In genomic region chr1:35556494-35557117, GRCh38 we compare ENCODE assay signal across 8 cellular contexts. TPM values are rescaled to one million over a fixed set of nuclear protein-coding genes. Genes with fewer than 3 reads are reported as not detected.
DNase-seq lines count a peak whose midpoint lies in the region; ATAC-seq, FAIRE-seq and TF ChIP-seq lines count a peak whose summit lies in the region.

No MANE protein-coding gene starts in this region.

- ATAC-seq in HG02938 (IDR thresholded peaks at IDR 0.05; ENCODE audit: unreplicated experiment) (peak; percentile 13), HG02798 (IDR thresholded peaks at IDR 0.05; ENCODE audit: poor library complexity, unreplicated experiment) (no peak)

- peak overlapping the region; percentile 88 for H3K9ac ChIP-seq in keratinocyte (ENCODE audit: control insufficient read depth, extremely low read depth, insufficient read depth, low read length)

- peak overlapping the region; percentile 96 for H2AFZ ChIP-seq in keratinocyte (ENCODE audit: control insufficient read depth, low read length)

- POLR2A ChIA-PET in HEK293T (lab: Yijun Ruan, JAX): interaction anchor here (0.9 to 2.2 kb wide), 8 partner anchors 9 to 213 kb away, joined by 3 to 11 read pairs (median 3); partner anchors contain the start of gene CLSPN

- H3K36me3 Mint-ChIP-seq in activated T-helper 1 cell treated with anti-CD3 and anti-CD28 coated beads, Interleukin-12 subunit alpha, Interleukin-12 subunit beta, Interleukin-2, Interleukin-4 antibody, amounts not matched to agents 30 ng/mL and 10 ng/mL and 1 ng/mL, durations not matched to agents 14 hours and 24 hours and 36 hours (ENCODE audit: low read depth): peaks cover 35% of the 10 kb centered on the region

- no peaks in the 10 kb centered on the region for H3K27me3 ChIP-seq in keratinocyte (ENCODE audit: control insufficient read depth, extremely low read depth, insufficient read depth, low read length)
- no peaks in the 10 kb centered on the region for H3K27me3 ChIP-seq in thymus (ENCODE audit: control insufficient read depth, insufficient read depth)

- 6% methylated on average over 17 of the region's 17 CpGs for WGBS in thymus

- peaks cover 61% of the 10 kb centered on the region for H3K4me1 Mint-ChIP-seq in activated T-helper 1 cell treated with anti-CD3 and anti-CD28 coated beads, Interleukin-12 subunit alpha, Interleukin-12 subunit beta, Interleukin-2, Interleukin-4 antibody, amounts not matched to agents 30 ng/mL and 10 ng/mL and 1 ng/mL, durations not matched to agents 14 hours and 24 hours and 36 hours (ENCODE audit: low read depth)

- peak overlapping the region; percentile 85 for H3K27ac ChIP-seq in keratinocyte (ENCODE audit: control insufficient read depth, insufficient read depth, low read length)
- H3K27ac ChIP-seq in thymus (ENCODE audit: low read depth): peak overlapping the region; percentile 97

- CTCF ChIA-PET in HEK293T (lab: Yijun Ruan, JAX): interaction anchor here (1.4 to 1.5 kb wide), 2 partner anchors 8 to 159 kb away, joined by 3 to 4 read pairs; no protein-coding TSS in a partner anchor

- intact Hi-C loops in activated T-helper 1 cell treated with anti-CD3 and anti-CD28 coated beads, Interleukin-12 subunit alpha, Interleukin-12 subunit beta, Interleukin-2, Interleukin-4 antibody, amounts not matched to agents 30 ng/mL and 10 ng/mL and 1 ng/mL, durations not matched to agents 14 hours and 24 hours and 36 hours (cut with micrococcal nuclease): loop anchor here (1.0 to 10.0 kb wide), 8 partner anchors 18 to 702 kb away; partner anchors contain the start of genes AGO3, PSMB2, SFPQ and SMIM12

- dilution Hi-C loops in keratinocyte (cut with MboI; ENCODE audit: extremely low pct_ligation_motif_present, low sequenced_read_pairs): no loop called here

- no peak for TF ChIP-seq CTCF in AG10803 (conservative IDR thresholded peaks at IDR 0.05; ENCODE audit: low read length)
- TF ChIP-seq CTCF in keratinocyte (optimal IDR thresholded peaks at IDR 0.05 in 1 of 3, IDR thresholded peaks at IDR 0.05 in 1 of 3, conservative IDR thresholded peaks at IDR 0.05 in 1 of 3; ENCODE audit: extremely low read depth in 1 of 3, insufficient read depth in 2 of 3, low read length in 3 of 3): no peak

- DNase-seq in AG10803 (ENCODE audit: low read depth): no peak
- DNase-seq in activated T-helper 1 cell treated with anti-CD3 and anti-CD28 coated beads, Interleukin-12 subunit alpha, Interleukin-12 subunit beta, Interleukin-2, Interleukin-4 antibody, amounts not matched to agents 30 ng/mL and 10 ng/mL and 1 ng/mL, durations not matched to agents 14 hours and 24 hours and 36 hours (ENCODE audit: low spot score): no peak
- no peak for DNase-seq in keratinocyte (ENCODE audit: low read depth, low spot score)
- no peak for DNase-seq in T1000 (lab: John Stamatoyannopoulos, UW)
- DNase-seq in HEK293T (ENCODE audit: extremely low spot score): no peak

- H3K9me3 ChIP-seq in keratinocyte (ENCODE audit: control insufficient read depth, low read depth, low read length) (no peaks in the 10 kb centered on the region), thymus (ENCODE audit: control insufficient read depth) (peaks cover 1% of the 10 kb centered on the region)

- H3K36me3 ChIP-seq in keratinocyte (ENCODE audit: control insufficient read depth in 2 of 2, extremely low read depth in 1 of 2, insufficient read depth in 2 of 2, low read length in 2 of 2): peaks cover 15 to 18% of the 10 kb centered on the region in 2 experiments
- H3K36me3 ChIP-seq in thymus (ENCODE audit: control insufficient read depth, insufficient read depth): peaks cover 19% of the 10 kb centered on the region

- H3K4me3 ChIP-seq in AG10803 (ENCODE audit: low read length): peak overlapping the region; percentile 97
- H3K4me3 ChIP-seq in keratinocyte (ENCODE audit: control insufficient read depth in 2 of 3, extremely low read depth in 1 of 3, insufficient read depth in 2 of 3, low read depth in 1 of 3, low read length in 3 of 3): peak overlapping the region; percentile 81 to 90 (median 87)
- H3K4me3 ChIP-seq in thymus (ENCODE audit: low read length): peak overlapping the region; percentile 98

- peak overlapping the region; percentile 96 for H3K4me2 ChIP-seq in keratinocyte (ENCODE audit: control insufficient read depth, extremely low read depth, insufficient read depth, low read depth, low read length)

- H3K4me3 Mint-ChIP-seq in activated T-helper 1 cell treated with anti-CD3 and anti-CD28 coated beads, Interleukin-12 subunit alpha, Interleukin-12 subunit beta, Interleukin-2, Interleukin-4 antibody, amounts not matched to agents 30 ng/mL and 10 ng/mL and 1 ng/mL, durations not matched to agents 14 hours and 24 hours and 36 hours: peak overlapping the region; percentile 98

- peaks cover 6% of the 10 kb centered on the region for H3K79me2 ChIP-seq in keratinocyte (ENCODE audit: control insufficient read depth, insufficient read depth, low read length)

- peak overlapping the region; percentile 86 for H3K27ac Mint-ChIP-seq in activated T-helper 1 cell treated with anti-CD3 and anti-CD28 coated beads, Interleukin-12 subunit alpha, Interleukin-12 subunit beta, Interleukin-2, Interleukin-4 antibody, amounts not matched to agents 30 ng/mL and 10 ng/mL and 1 ng/mL, durations not matched to agents 14 hours and 24 hours and 36 hours

- peaks cover 11% of the 10 kb centered on the region for H4K20me1 ChIP-seq in keratinocyte (ENCODE audit: control insufficient read depth, extremely low read depth, insufficient read depth, low read length)

- H3K4me1 ChIP-seq in keratinocyte (ENCODE audit: control insufficient read depth, extremely low read depth, insufficient read depth, low read length) (peaks cover 54% of the 10 kb centered on the region), thymus (ENCODE audit: control insufficient read depth, insufficient read depth, low read length) (peaks cover 16% of the 10 kb centered on the region)

- H3K9me3 Mint-ChIP-seq in activated T-helper 1 cell treated with anti-CD3 and anti-CD28 coated beads, Interleukin-12 subunit alpha, Interleukin-12 subunit beta, Interleukin-2, Interleukin-4 antibody, amounts not matched to agents 30 ng/mL and 10 ng/mL and 1 ng/mL, durations not matched to agents 14 hours and 24 hours and 36 hours: no peaks in the 10 kb centered on the region

- no peaks in the 10 kb centered on the region for H3K27me3 Mint-ChIP-seq in activated T-helper 1 cell treated with anti-CD3 and anti-CD28 coated beads, Interleukin-12 subunit alpha, Interleukin-12 subunit beta, Interleukin-2, Interleukin-4 antibody, amounts not matched to agents 30 ng/mL and 10 ng/mL and 1 ng/mL, durations not matched to agents 14 hours and 24 hours and 36 hours (ENCODE audit: insufficient read depth)

- H3K9me1 ChIP-seq in keratinocyte (ENCODE audit: control insufficient read depth, extremely low read depth, insufficient read depth, low read length): peaks cover 2% of the 10 kb centered on the region

- FAIRE-seq in keratinocyte (lab: Jason Lieb, UNC): peak; percentile 20

TF ChIP-seq in HEK293T, 16 proteins besides CTCF, POLR2A, EP300 and RAD21 (continues in another document):
- no peak for TF ChIP-seq LEF1 (IDR thresholded peaks at IDR 0.05; ENCODE audit: borderline replicate concordance)
- no peak for TF ChIP-seq HDGF (IDR thresholded peaks at IDR 0.05; ENCODE audit: borderline replicate concordance)
- TF ChIP-seq TARDBP (IDR thresholded peaks at IDR 0.05): no peak
- no peak for TF ChIP-seq FOXK2 (IDR thresholded peaks at IDR 0.05)
- TF ChIP-seq NFRKB (IDR thresholded peaks at IDR 0.05): no peak

RNA-seq across cellular contexts. Expression of gene KIAA0319L, which starts 0.6 kb away (rescaled TPM):
- total RNA-seq in activated T-helper 1 cell treated with anti-CD3 and anti-CD28 coated beads, Interleukin-12 subunit alpha, Interleukin-12 subunit beta, Interleukin-2, Interleukin-4 antibody, amounts not matched to agents 30 ng/mL and 10 ng/mL and 1 ng/mL, durations not matched to agents 14 hours and 24 hours and 36 hours: 42.5 and 43.6 TPM in 2 replicates
- polyA plus RNA-seq in keratinocyte: 23.8 to 29.6 TPM (median 25.8 TPM) in 3 replicates
- 12.4 TPM for polyA plus RNA-seq in keratinocyte (2011; ENCODE audit: low read depth)
- polyA plus RNA-seq in keratinocyte (2011; cell fraction: cytosol; rRNA removed): 16.9 and 18.8 TPM in 2 replicates
- polyA plus RNA-seq in keratinocyte (2011; cell fraction: nucleus; rRNA removed): 66.8 and 71.1 TPM in 2 replicates
- 16.1 and 18.6 TPM in 2 replicates for polyA plus RNA-seq in keratinocyte (2012; ENCODE audit: low replicate concordance)
- 23.4 to 45.5 TPM (median 43.1 TPM) in 3 replicates for polyA minus RNA-seq in keratinocyte
- polyA minus RNA-seq in keratinocyte (2011; cell fraction: cytosol; rRNA and poly(A)+ RNA removed): 17.5 TPM
- polyA minus RNA-seq in keratinocyte (2011; cell fraction: nucleus; rRNA and poly(A)+ RNA removed): 46.7 and 72.4 TPM in 2 replicates
- 25.6 TPM for polyA plus RNA-seq in thymus

RNA-seq across cellular contexts. Expression of gene NCDN, which starts 1.0 kb away (rescaled TPM):
- 43.8 and 45.1 TPM in 2 replicates for total RNA-seq in activated T-helper 1 cell treated with anti-CD3 and anti-CD28 coated beads, Interleukin-12 subunit alpha, Interleukin-12 subunit beta, Interleukin-2, Interleukin-4 antibody, amounts not matched to agents 30 ng/mL and 10 ng/mL and 1 ng/mL, durations not matched to agents 14 hours and 24 hours and 36 hours
- polyA plus RNA-seq in keratinocyte (10.5 to 16.6 TPM (median 15.9 TPM) in 3 replicates), thymus (8.3 TPM)
- 4.2 TPM for polyA plus RNA-seq in keratinocyte (2011; ENCODE audit: low read depth)
- polyA plus RNA-seq in keratinocyte (2011; cell fraction: cytosol; rRNA removed): 10.6 and 19.1 TPM in 2 replicates
- polyA plus RNA-seq in keratinocyte (2011; cell fraction: nucleus; rRNA removed): 25.0 and 33.5 TPM in 2 replicates
- 9.3 and 20.4 TPM in 2 replicates for polyA plus RNA-seq in keratinocyte (2012; ENCODE audit: low replicate concordance)
- polyA minus RNA-seq in keratinocyte: 12.4 to 26.9 TPM (median 15.3 TPM) in 3 replicates
- polyA minus RNA-seq in keratinocyte (2011; cell fraction: cytosol; rRNA and poly(A)+ RNA removed): 28.2 TPM
- polyA minus RNA-seq in keratinocyte (2011; cell fraction: nucleus; rRNA and poly(A)+ RNA removed): 28.8 and 30.6 TPM in 2 replicates

RNA-seq across cellular contexts. Expression of gene TFAP2E, which starts 16.5 kb away (rescaled TPM):
- 0.47 TPM in 2 replicates for total RNA-seq in activated T-helper 1 cell treated with anti-CD3 and anti-CD28 coated beads, Interleukin-12 subunit alpha, Interleukin-12 subunit beta, Interleukin-2, Interleukin-4 antibody, amounts not matched to agents 30 ng/mL and 10 ng/mL and 1 ng/mL, durations not matched to agents 14 hours and 24 hours and 36 hours
- 0.26 to 0.67 TPM (median 0.51 TPM) in 3 replicates for polyA plus RNA-seq in keratinocyte
- polyA plus RNA-seq in keratinocyte (2011; ENCODE audit: low read depth): 0.19 TPM
- 0.49 and 0.56 TPM in 2 replicates for polyA plus RNA-seq in keratinocyte (2011; cell fraction: cytosol; rRNA removed)
- polyA plus RNA-seq in keratinocyte (2011; cell fraction: nucleus; rRNA removed): 2.1 and 2.7 TPM in 2 replicates
- polyA plus RNA-seq in keratinocyte (2012; ENCODE audit: low replicate concordance): 0.74 and 1.2 TPM in 2 replicates
- polyA minus RNA-seq in keratinocyte: 0.30 TPM in 1 of 3 replicates, not detected in the others
- polyA minus RNA-seq in keratinocyte (2011; cell fraction: cytosol; rRNA and poly(A)+ RNA removed): 1.2 TPM
- polyA minus RNA-seq in keratinocyte (2011; cell fraction: nucleus; rRNA and poly(A)+ RNA removed): 0.21 and 0.78 TPM in 2 replicates
- 4.7 TPM for polyA plus RNA-seq in thymus
